Comparison of ENCODE assay signal across 11 cellular contexts in the genomic region with DNA sequence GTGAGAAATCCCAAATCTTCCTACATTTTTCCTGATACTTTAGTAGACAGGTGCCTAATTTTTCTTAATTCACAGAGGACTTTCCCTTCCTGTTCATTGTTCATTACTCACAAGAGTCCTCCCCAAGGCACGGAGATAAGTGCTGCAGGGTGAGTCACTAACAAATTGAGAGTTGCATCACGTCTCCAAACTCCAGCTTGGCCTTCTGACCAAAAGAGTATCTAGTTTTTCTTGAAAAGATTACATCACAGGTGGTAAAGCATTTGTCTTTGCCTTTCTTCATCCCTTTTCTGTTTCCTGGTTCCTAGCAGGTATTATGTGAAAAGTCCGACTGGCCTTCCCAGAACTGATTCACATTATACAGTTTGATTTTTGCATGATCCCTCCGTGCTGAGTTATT. TPM values are rescaled to one million over a fixed set of nuclear protein-coding genes. Genes with fewer than 3 reads are reported as not detected.
A peak's percentile ranks its signal among the peaks of the same experiment; 100 is the strongest.
DNase-seq lines count a peak whose midpoint lies in the region; ATAC-seq and TF ChIP-seq lines count a peak whose summit lies in the region.
"Had no signal": no experiment of that assay in that cellular context is flagged by ENCODE, and none has a peak within 500 bp of the region (broad histone marks: within the 10 kb centered on the region; RNA-seq: fewer than 3 reads in every experiment).

No MANE protein-coding gene starts in this region.

- intact Hi-C loops in sigmoid colon (cut with DNase I), result no loop called here

- H3K9me3 Mint-ChIP-seq in activated naive CD8-positive, alpha-beta T cell treated with anti-CD3 and anti-CD28 coated beads, Interleukin-2, amount 50 U/mL, for 24 hours, result no peaks in the 10 kb centered on the region

- H3K27ac Mint-ChIP-seq in activated naive CD8-positive, alpha-beta T cell treated with anti-CD3 and anti-CD28 coated beads, Interleukin-2, amount 50 U/mL, for 24 hours, result peak overlapping the region; percentile 44

- no peaks in the 10 kb centered on the region for H3K4me1 ChIP-seq in sigmoid colon

- no peak overlapping the region for H3K4me3 ChIP-seq in HL-60 (replicated peaks; ENCODE audit: insufficient read depth, low read length)
- no peak overlapping the region for H3K4me3 ChIP-seq in sigmoid colon

- peaks cover 32% of the 10 kb centered on the region for H3K4me1 Mint-ChIP-seq in activated naive CD8-positive, alpha-beta T cell treated with anti-CD3 and anti-CD28 coated beads, Interleukin-2, amount 50 U/mL, for 24 hours

- TF ChIP-seq EP300 in sigmoid colon (IDR thresholded peaks at IDR 0.05), result no peak

- 74 to 76% methylated on average over 4 of the region's 4 CpGs for WGBS in sigmoid colon, 2 donors

- TF ChIP-seq CTCF in HL-60 (IDR thresholded peaks at IDR 0.05; ENCODE audit: insufficient read depth, low read length) (no peak), sigmoid colon (IDR thresholded peaks at IDR 0.05) (no peak)

- H3K4me3 Mint-ChIP-seq in activated naive CD8-positive, alpha-beta T cell treated with anti-CD3 and anti-CD28 coated beads, Interleukin-2, amount 50 U/mL, for 24 hours, result no peak overlapping the region

- no peaks in the 10 kb centered on the region for H3K27me3 Mint-ChIP-seq in activated naive CD8-positive, alpha-beta T cell treated with anti-CD3 and anti-CD28 coated beads, Interleukin-2, amount 50 U/mL, for 24 hours

- ATAC-seq in activated naive CD8-positive, alpha-beta T cell treated with anti-CD3 and anti-CD28 coated beads, Interleukin-2, amount 50 U/mL, for 24 hours, result peak; percentile 90
- ATAC-seq in HG03439 (IDR thresholded peaks at IDR 0.05; ENCODE audit: unreplicated experiment), result no peak
- ATAC-seq: Right ventricle myocardium inferior had no signal

- H3K27me3 ChIP-seq in HL-60 (ENCODE audit: insufficient read depth, poor library complexity, severe bottlenecking) (peaks cover 2% of the 10 kb centered on the region), sigmoid colon (no peaks in the 10 kb centered on the region)

- H3K27ac ChIP-seq in HL-60 (replicated peaks) (no peak overlapping the region), sigmoid colon (no peak overlapping the region)

- TF ChIP-seq POLR2A in sigmoid colon (IDR thresholded peaks at IDR 0.05), result no peak

- H3K36me3 ChIP-seq in sigmoid colon, result no peaks in the 10 kb centered on the region

- no peaks in the 10 kb centered on the region for H3K9me3 ChIP-seq in sigmoid colon

- peak; percentile 81 for DNase-seq in AG20443 (ENCODE audit: low spot score)
- DNase-seq in HL-60 (ENCODE audit: low read depth in 1 of 2, low spot score in 1 of 2), result peak; percentile 7 to 22
- DNase-seq in activated naive CD8-positive, alpha-beta T cell treated with anti-CD3 and anti-CD28 coated beads, Interleukin-2, amount 50 U/mL, for 24 hours, result no peak
- peak; percentile 89 for DNase-seq in kidney tubule cell (ENCODE audit: low spot score)
- DNase-seq in NCI-H2107 treated with DMSO at 0.1 percent for 48 hours (lab: John Stamatoyannopoulos, UW; ENCODE audit: unreplicated experiment), result no peak
- no peak for DNase-seq in sigmoid colon
- no peak for DNase-seq in germinal center (ENCODE audit: low spot score)
- DNase-seq: activated gamma-delta T cell, KBM-7 had no signal

- no peaks in the 10 kb centered on the region for H3K36me3 Mint-ChIP-seq in activated naive CD8-positive, alpha-beta T cell treated with anti-CD3 and anti-CD28 coated beads, Interleukin-2, amount 50 U/mL, for 24 hours (ENCODE audit: low read depth)

RNA-seq across cellular contexts. Expression of a gene that starts 24.9 kb away (rescaled TPM):
- total RNA-seq in sigmoid colon, result under 1 TPM in 3 of 4 donors, not detected in 1; 0.33 to 0.71 (median 0.54) TPM
- 1 to 10 TPM in 2 of 3 donors, not detected in 1; 1.2 to 3.6 TPM for polyA plus RNA-seq in sigmoid colon

Comparison
In these comparisons a context has a peak if more than half of its experiments do, and no peak if none do; other contexts are left out.
1. DNase-seq: peak in AG20443 (single experiment), HL-60 (2 of 2) and kidney tubule cell (single experiment); none in activated naive CD8-positive, alpha-beta T cell treated with anti-CD3 and anti-CD28 coated beads, Interleukin-2, amount 50 U/mL, for 24 hours (single experiment), NCI-H2107 treated with DMSO at 0.1 percent for 48 hours (single experiment), sigmoid colon (single experiment) and germinal center (single experiment).